Comparison of ENCODE assay signal across 26 cellular contexts in genomic region chr15:64763021-64763420, GRCh38. TPM values are rescaled to one million over a fixed set of nuclear protein-coding genes. Genes with fewer than 3 reads are reported as not detected.
DNase-seq lines count a peak whose midpoint lies in the region; ATAC-seq, FAIRE-seq and TF ChIP-seq lines count a peak whose summit lies in the region.
"Had no signal": no experiment of that assay in that cellular context is flagged by ENCODE, and none has a peak within 500 bp of the region (broad histone marks: within the 10 kb centered on the region; RNA-seq: fewer than 3 reads in every experiment).

No MANE protein-coding gene starts in this region.

- H2AFZ ChIP-seq in K562 (ENCODE audit: low read depth, low read length) (no peak overlapping the region), neuronal stem cell (ENCODE audit: low read length) (no peak overlapping the region)

- no peak overlapping the region for H3K9ac ChIP-seq in K562 (ENCODE audit: insufficient read depth in 1 of 2, low read depth in 2 of 2, low read length in 2 of 2)
- H3K9ac ChIP-seq in neuronal stem cell (ENCODE audit: low read depth, low read length, poor library complexity): no peak overlapping the region
- H3K9ac ChIP-seq: BLaER1 had no signal

- H3K27ac Mint-ChIP-seq in chondrocyte (ENCODE audit: unreplicated experiment): no peak overlapping the region
- H3K27ac Mint-ChIP-seq: activated naive CD4-positive, alpha-beta T cell treated with anti-CD3 and anti-CD28 coated beads, Interleukin-2, amount 50 U/mL, for 24 hours; stimulated activated naive CD8-positive, alpha-beta T cell treated with anti-CD3 and anti-CD28 coated beads, Interleukin-15, Interleukin-2, amounts not matched to agents 100 ng/mL and 50 ng/mL, for 24 hours had no signal

- H4K91ac ChIP-seq in neuronal stem cell (ENCODE audit: low read depth, low read length, poor library complexity): no peak overlapping the region

- H2BK12ac ChIP-seq in neuronal stem cell (ENCODE audit: low read length): peak overlapping the region; percentile 58

- BruUV-seq in K562 (replicated peaks; lab: Mats Ljungman, UMichigan): no TSS peak

- no peaks in the 10 kb centered on the region for H3K79me2 ChIP-seq in K562 (ENCODE audit: control insufficient read depth, insufficient read depth, low read length)

- no peak for TF ChIP-seq CTCF in K562 (IDR thresholded peaks at IDR 0.05 in 2 of 3, conservative IDR thresholded peaks at IDR 0.05 in 1 of 3; ENCODE audit: insufficient read depth in 2 of 3, low read depth in 1 of 3, low read length in 3 of 3)
- TF ChIP-seq CTCF in heart left ventricle (IDR thresholded peaks at IDR 0.05): no peak
- no peak for TF ChIP-seq CTCF in transverse colon (IDR thresholded peaks at IDR 0.05)
- no peak for TF ChIP-seq CTCF in chondrocyte (IDR thresholded peaks at IDR 0.05)

- H3K4me3 ChIP-seq in K562 (no peak overlapping the region), heart left ventricle (no peak overlapping the region), neuronal stem cell (ENCODE audit: low read length in 2 of 2) (no peak overlapping the region), transverse colon (no peak overlapping the region)
- H3K4me3 ChIP-seq: BLaER1, GM12878, SJCRH30, spleen had no signal

- H3K27me3 Mint-ChIP-seq in chondrocyte (ENCODE audit: low read depth): no peaks in the 10 kb centered on the region
- H3K27me3 Mint-ChIP-seq: stimulated activated naive CD8-positive, alpha-beta T cell treated with anti-CD3 and anti-CD28 coated beads, Interleukin-15, Interleukin-2, amounts not matched to agents 100 ng/mL and 50 ng/mL, for 24 hours had no signal

- no peak overlapping the region for H3K4ac ChIP-seq in neuronal stem cell (ENCODE audit: low read length)

- FAIRE-seq in K562 (lab: Jason Lieb, UNC): no peak
- FAIRE-seq: endothelial cell of umbilical vein, GM12878 had no signal

- H2BK120ac ChIP-seq in neuronal stem cell (ENCODE audit: low read depth, low read length): no peak overlapping the region

- H3K27me3 ChIP-seq in K562 (ENCODE audit: control insufficient read depth in 2 of 2, insufficient read depth in 2 of 2, low read length in 2 of 2): peaks cover 0 to 28% of the 10 kb centered on the region in 2 experiments; a peak in 3 of 5 replicates
- H3K27me3 ChIP-seq in heart left ventricle: no peaks in the 10 kb centered on the region
- H3K27me3 ChIP-seq in neuronal stem cell (ENCODE audit: control insufficient read depth in 3 of 3, insufficient read depth in 3 of 3, low read depth in 1 of 3, low read length in 3 of 3): no peaks in the 10 kb centered on the region
- H3K27me3 ChIP-seq in transverse colon: no peaks in the 10 kb centered on the region
- H3K27me3 ChIP-seq: BLaER1, brain microvascular endothelial cell, SJCRH30, spleen had no signal

- H3K4me2 ChIP-seq in K562 (ENCODE audit: insufficient read depth, low read length) (no peak overlapping the region), neuronal stem cell (ENCODE audit: insufficient read depth, low read length, poor library complexity, severe bottlenecking) (no peak overlapping the region)

- CTCF ChIA-PET in K562 (lab: Yijun Ruan, JAX; ENCODE audit: low intra/inter-chr PET ratio): no interaction called here

- TF ChIP-seq RAD21 in K562 (CRISPR knock-in tag; conservative IDR thresholded peaks at IDR 0.05 in 1 of 2, IDR thresholded peaks at IDR 0.05 in 1 of 2): no peak

- no peaks in the 10 kb centered on the region for H3K4me1 Mint-ChIP-seq in chondrocyte (ENCODE audit: low read depth)
- H3K4me1 Mint-ChIP-seq: activated naive CD4-positive, alpha-beta T cell treated with anti-CD3 and anti-CD28 coated beads, Interleukin-2, amount 50 U/mL, for 24 hours had no signal

- no peak overlapping the region for H3K27ac ChIP-seq in K562 (ENCODE audit: extremely low read depth, low read depth, low read length)
- H3K27ac ChIP-seq in heart left ventricle: peak overlapping the region; percentile 18 to 90 (median 75)
- H3K27ac ChIP-seq in neuronal stem cell (replicated peaks; ENCODE audit: low read length): no peak overlapping the region
- peak overlapping the region; percentile 44 to 78 (median 66) for H3K27ac ChIP-seq in transverse colon
- H3K27ac ChIP-seq: brain microvascular endothelial cell, SJCRH30, spleen had no signal

- DNase-seq in K562 (ENCODE audit: extremely low read depth in 1 of 4, low spot score in 3 of 4) (no peak), heart left ventricle (peak in 3 of 5 donors; percentile 39 to 68 (median 54)), neuronal stem cell (ENCODE audit: low spot score) (no peak), transverse colon (no peak), chondrocyte (ENCODE audit: low spot score) (no peak)
- DNase-seq: activated CD4-positive, alpha-beta T cell treated with anti-CD3 and anti-CD28 coated beads for 48 hours; activated CD8-positive, alpha-beta memory T cell treated with anti-CD3 and anti-CD28 coated beads for 24 hours; activated T-cell treated with anti-CD3 and anti-CD28 coated beads for 4 hours; amygdala; brain microvascular endothelial cell; mesenchymal stem cell; MV-4-11; NCI-H1436 treated with DMSO at 0.1 percent for 48 hours; NCI-H2107; NCI-H748 treated with DMSO at 0.1 percent for 48 hours; SJCRH30; spleen; stimulated activated CD8-positive, alpha-beta memory T cell treated with anti-CD3 and anti-CD28 coated beads, Interleukin-4, amount 100 ng/mL, for 48 hours; SW 1271 had no signal

- POLR2A ChIA-PET in K562 (lab: Yijun Ruan, JAX): no interaction called here

- no peaks in the 10 kb centered on the region for H3K9me3 ChIP-seq in K562 (replicated peaks; ENCODE audit: control insufficient read depth, insufficient read depth, low read depth, low read length)
- no peaks in the 10 kb centered on the region for H3K9me3 ChIP-seq in heart left ventricle
- H3K9me3 ChIP-seq in neuronal stem cell (replicated peaks in 1 of 2; ENCODE audit: control insufficient read depth in 2 of 2, insufficient read depth in 1 of 2, low read depth in 1 of 2, low read length in 2 of 2): no peaks in the 10 kb centered on the region
- H3K9me3 ChIP-seq in transverse colon: no peaks in the 10 kb centered on the region
- H3K9me3 ChIP-seq: BLaER1, SJCRH30, spleen had no signal

- WGBS in K562 (ENCODE audit: insufficient coverage, low coverage, missing lambda C conversion rate): 26% methylated on average over 8 of the region's 8 CpGs
- 50 to 73% (median 65%) methylated on average over 7 to 8 of the region's 8 CpGs for WGBS in heart left ventricle, 4 donors
- no CpG with 5 or more reads among the region's 8 CpGs for WGBS in neuronal stem cell (ENCODE audit: extremely low coverage in 2 of 2, insufficient read length in 2 of 2, insufficient replicate concordance in 1 of 2), 2 donors
- 98% methylated on average over 8 of the region's 8 CpGs; no CpG with 5 or more reads in 1 of the 2 donors for WGBS in transverse colon (ENCODE audit: low coverage in 1 of 2), 2 donors

- H3K14ac ChIP-seq in neuronal stem cell (ENCODE audit: low read length): peak overlapping the region; percentile 79

- H3K36me3 Mint-ChIP-seq in chondrocyte (ENCODE audit: low read depth): no peaks in the 10 kb centered on the region
- H3K36me3 Mint-ChIP-seq: activated naive CD4-positive, alpha-beta T cell treated with anti-CD3 and anti-CD28 coated beads, Interleukin-2, amount 50 U/mL, for 24 hours had no signal

- H2AK5ac ChIP-seq in neuronal stem cell (ENCODE audit: low read depth, low read length): peak overlapping the region; percentile 44

- intact Hi-C loops in K562 (cut with micrococcal nuclease): no loop called here
- intact Hi-C loops in heart left ventricle (cut with DNase I): no loop called here
- intact Hi-C loops in transverse colon (cut with DNase I; ENCODE audit: low total_unique reads): no loop called here

- peak overlapping the region; percentile 63 for H3K18ac ChIP-seq in neuronal stem cell (ENCODE audit: low read length)

- TF ChIP-seq EP300 in K562 (IDR thresholded peaks at IDR 0.05; ENCODE audit: low read length) (no peak), transverse colon (IDR thresholded peaks at IDR 0.05; ENCODE audit: low read depth) (no peak)

- H3K9me1 ChIP-seq in K562 (ENCODE audit: control insufficient read depth, insufficient read depth, low read length): peaks cover 2% of the 10 kb centered on the region

- H3K79me1 ChIP-seq in neuronal stem cell (ENCODE audit: low read depth, low read length): peaks cover 4% of the 10 kb centered on the region

- no peak overlapping the region for H2BK15ac ChIP-seq in neuronal stem cell (ENCODE audit: low read length)

- in situ Hi-C loops in K562 (cut with MboI) (no loop called here), transverse colon (cut with MboI; ENCODE audit: low pct_ligation_motif_present in 1 of 4, low pct_unique_long_range_greater_than_20kb in 1 of 4, low sequenced_read_pairs in 3 of 4) (no loop called here)

- no peak for ATAC-seq in K562
- ATAC-seq in heart left ventricle: peak; percentile 57 to 82 (median 76)
- no peak for ATAC-seq in HG03045 (IDR thresholded peaks at IDR 0.05; ENCODE audit: unreplicated experiment)
- ATAC-seq in GM19023 (IDR thresholded peaks at IDR 0.05; ENCODE audit: unreplicated experiment): no peak

- H3K36me3 ChIP-seq in K562 (ENCODE audit: control insufficient read depth, insufficient read depth, low read length): no peaks in the 10 kb centered on the region
- no peaks in the 10 kb centered on the region for H3K36me3 ChIP-seq in heart left ventricle
- H3K36me3 ChIP-seq in neuronal stem cell (replicated peaks in 1 of 2; ENCODE audit: control insufficient read depth in 2 of 2, insufficient read depth in 2 of 2, low read length in 2 of 2): peaks cover 0 to 14% of the 10 kb centered on the region in 2 donors
- no peaks in the 10 kb centered on the region for H3K36me3 ChIP-seq in transverse colon
- H3K36me3 ChIP-seq: BLaER1, brain microvascular endothelial cell, SJCRH30, spleen had no signal

- H4K20me1 ChIP-seq in K562 (replicated peaks; ENCODE audit: control insufficient read depth, insufficient read depth, low read length): no peaks in the 10 kb centered on the region
- H4K20me1 ChIP-seq: BLaER1 had no signal

- H3K4me1 ChIP-seq in K562 (replicated peaks in 1 of 2; ENCODE audit: control insufficient read depth in 2 of 2, insufficient read depth in 2 of 2, low read length in 2 of 2) (no peaks in the 10 kb centered on the region; a peak in 2 of 5 replicates), heart left ventricle (peaks cover 0 to 71% (median 29%) of the 10 kb centered on the region in 12 donors), neuronal stem cell (ENCODE audit: control insufficient read depth in 2 of 2, insufficient read depth in 1 of 2, low read depth in 1 of 2, low read length in 2 of 2) (no peaks in the 10 kb centered on the region), transverse colon (peaks cover 0 to 4% (median 0%) of the 10 kb centered on the region in 4 donors)
- H3K4me1 ChIP-seq: SJCRH30 had no signal

- peak overlapping the region; percentile 40 for H3K23ac ChIP-seq in neuronal stem cell (ENCODE audit: low read depth, low read length, poor library complexity)

- no peak overlapping the region for H4K8ac ChIP-seq in neuronal stem cell (ENCODE audit: low read depth, low read length)

- no peak overlapping the region for H3K4me3 Mint-ChIP-seq in chondrocyte (ENCODE audit: unreplicated experiment)
- H3K4me3 Mint-ChIP-seq: activated naive CD4-positive, alpha-beta T cell treated with anti-CD3 and anti-CD28 coated beads, Interleukin-2, amount 50 U/mL, for 24 hours; stimulated activated naive CD8-positive, alpha-beta T cell treated with anti-CD3 and anti-CD28 coated beads, Interleukin-15, Interleukin-2, amounts not matched to agents 100 ng/mL and 50 ng/mL, for 24 hours had no signal

- no peaks in the 10 kb centered on the region for H3K9me3 Mint-ChIP-seq in chondrocyte (ENCODE audit: low read depth)
- H3K9me3 Mint-ChIP-seq: activated naive CD4-positive, alpha-beta T cell treated with anti-CD3 and anti-CD28 coated beads, Interleukin-2, amount 50 U/mL, for 24 hours; stimulated activated naive CD8-positive, alpha-beta T cell treated with anti-CD3 and anti-CD28 coated beads, Interleukin-15, Interleukin-2, amounts not matched to agents 100 ng/mL and 50 ng/mL, for 24 hours had no signal

- H2BK5ac ChIP-seq in neuronal stem cell (ENCODE audit: low read length): no peak overlapping the region

- TF ChIP-seq POLR2A in K562 (conservative IDR thresholded peaks at IDR 0.05) (no peak), heart left ventricle (IDR thresholded peaks at IDR 0.05) (no peak), transverse colon (IDR thresholded peaks at IDR 0.05) (no peak)

RNA-seq across cellular contexts. Expression of gene RBPMS2, which starts 12.4 kb away (rescaled TPM):
- total RNA-seq in K562 (2011; cell fraction: chromatin; rRNA removed; ENCODE audit: low replicate concordance): 0.93 and 1.2 TPM in 2 replicates
- 0.53 and 1.2 TPM in 2 replicates for total RNA-seq in K562 (2011; cell fraction: nucleolus; rRNA removed)
- 0.66 and 2.4 TPM in 2 replicates for total RNA-seq in K562 (2011; cell fraction: nucleoplasm; rRNA removed)
- 0.23 and 0.29 TPM in 2 replicates for total RNA-seq in K562 (2014; rRNA removed)
- 0.11 and 0.16 TPM in 2 replicates for total RNA-seq in K562 (2014; rRNA removed; fragmentation: Illumina TruSeq; extraction: Trizol)
- total RNA-seq in K562 (2015; rRNA removed; fragmentation: Illumina TruSeq; extraction: Trizol): 0.08 TPM in 1 of 2 replicates, not detected in the other
- total RNA-seq in K562 (2021): 2.6 and 2.7 TPM in 2 replicates
- 0.36 and 1.4 TPM in 2 replicates for polyA plus RNA-seq in K562 (2011; rRNA removed)
- polyA plus RNA-seq in K562 (2011; cell fraction: cytosol; rRNA removed): 0.83 and 1.5 TPM in 2 replicates
- polyA plus RNA-seq in K562 (2011; cell fraction: nucleus; rRNA removed): 1.00 and 1.8 TPM in 2 replicates
- polyA plus RNA-seq in K562 (2012): 1.4 and 3.2 TPM in 2 replicates
- 2.4 and 3.0 TPM in 2 replicates for polyA plus RNA-seq in K562 (2014; fragmentation: Illumina TruSeq; extraction: Trizol)
- polyA plus RNA-seq in K562 (2014; fragmentation: Nextera tagmentation; extraction: Ambion mirVana): under 1 TPM; 0.28 to 0.38 TPM
- 0.61 and 1.8 TPM in 2 replicates for polyA plus RNA-seq in K562 (2014; rRNA removed)
- polyA minus RNA-seq in K562 (2011; rRNA and poly(A)+ RNA removed): 0.42 and 0.77 TPM in 2 replicates
- 1.3 and 1.4 TPM in 2 replicates for polyA minus RNA-seq in K562 (2011; cell fraction: cytosol; rRNA and poly(A)+ RNA removed)
- 0.27 and 0.44 TPM in 2 replicates for polyA minus RNA-seq in K562 (2011; cell fraction: nucleus; rRNA and poly(A)+ RNA removed)
- total RNA-seq in heart left ventricle: 100 to 1,000 TPM in 7 of 9 donors, 10 to 100 TPM in 2; 49.8 to 530 (median 189) TPM
- polyA plus RNA-seq in heart left ventricle: 100 to 1,000 TPM; 238 to 408 TPM
- polyA plus RNA-seq in neuronal stem cell (2013, experiment 1 of 2): 33.3 TPM
- 32.1 TPM for polyA plus RNA-seq in neuronal stem cell (2013, experiment 2 of 2)
- 10 to 100 TPM in 2 of 4 donors, 1 to 10 TPM in 2; 4.4 to 27.7 (median 11.5) TPM for total RNA-seq in transverse colon
- total RNA-seq in chondrocyte: 1.8 to 6.0 TPM (median 4.7 TPM) in 3 replicates

Comparison
In these comparisons a context has a peak if more than half of its experiments do, and no peak if none do; other contexts are left out.
1. ATAC-seq: peak in heart left ventricle (4 of 4); none in K562 (single experiment), HG03045 (single experiment) and GM19023 (single experiment).
2. DNase-seq: peak in heart left ventricle (3 of 5); none in K562 (0 of 4), neuronal stem cell (single experiment), transverse colon (single experiment) and chondrocyte (single experiment).
3. H3K27ac ChIP-seq: peak in heart left ventricle (12 of 12) and transverse colon (4 of 4); none in K562 (single experiment) and neuronal stem cell (single experiment).